Comparison of ENCODE assay signal across 8 cellular contexts in genomic region chr1:61076728-61077675, GRCh38. TPM values are rescaled to one million over a fixed set of nuclear protein-coding genes. Genes with fewer than 3 reads are reported as not detected.
DNase-seq lines count a peak whose midpoint lies in the region; ATAC-seq and TF ChIP-seq lines count a peak whose summit lies in the region.

No MANE protein-coding gene starts in this region.

- H4K20me1 ChIP-seq in SU-DHL-6 (ENCODE audit: low read depth, low read length), result no peaks in the 10 kb centered on the region

- TF ChIP-seq CTCF in SU-DHL-6 (IDR thresholded peaks at IDR 0.05; ENCODE audit: insufficient read depth, low read length, poor library complexity, severe bottlenecking), result no peak

- H3K27ac ChIP-seq in SU-DHL-6 (ENCODE audit: low read depth, low read length), result peak overlapping the region; percentile 92

- H3K9ac ChIP-seq in SU-DHL-6 (ENCODE audit: low read length), result peak overlapping the region; percentile 49
- H3K9ac ChIP-seq in adipocyte (ENCODE audit: low read length), result peak overlapping the region; percentile 93

- H3K9me3 ChIP-seq in SU-DHL-6 (ENCODE audit: insufficient read depth, low read length) (no peaks in the 10 kb centered on the region), adipocyte (ENCODE audit: control insufficient read depth, low read length) (no peaks in the 10 kb centered on the region)

- ATAC-seq in HG02678 (IDR thresholded peaks at IDR 0.05; ENCODE audit: unreplicated experiment) (peak; percentile 84), left cardiac atrium (peak; percentile 78 to 82)

- intact Hi-C loops in left cardiac atrium (cut with DNase I) (loop anchor here in 1 of 2 donors (5.0 to 10.0 kb wide), 2 partner anchors 168 to 260 kb away; no protein-coding TSS in a partner anchor), posterior cingulate gyrus (cut with DNase I) (loop anchor here (2.0 kb wide), 1 partner anchor 20 kb away; no protein-coding TSS in a partner anchor)

- peaks cover 50% of the 10 kb centered on the region for H3F3A ChIP-seq in SU-DHL-6 (ENCODE audit: insufficient read depth)

- H3K79me2 ChIP-seq in SU-DHL-6 (ENCODE audit: insufficient read depth, low read length), result no peaks in the 10 kb centered on the region

- H3K4me3 ChIP-seq in GM08714 (ENCODE audit: low read length), result peak overlapping the region; percentile 60
- H3K4me3 ChIP-seq in SU-DHL-6 (ENCODE audit: insufficient read depth, low read length, poor library complexity, severe bottlenecking), result peak overlapping the region; percentile 67
- peak overlapping the region; percentile 96 for H3K4me3 ChIP-seq in adipocyte (ENCODE audit: low read length)

- no peaks in the 10 kb centered on the region for H3K27me3 ChIP-seq in SU-DHL-6 (ENCODE audit: low read length)
- H3K27me3 ChIP-seq in adipocyte (replicated peaks; ENCODE audit: control insufficient read depth, insufficient read depth, low read length), result no peaks in the 10 kb centered on the region

- peak overlapping the region; percentile 71 for H3K4me2 ChIP-seq in SU-DHL-6 (ENCODE audit: low read depth, low read length, poor library complexity, severe bottlenecking)

- no peaks in the 10 kb centered on the region for H3K9me2 ChIP-seq in SU-DHL-6 (replicated peaks; ENCODE audit: insufficient read depth, low read length)

- H2AFZ ChIP-seq in SU-DHL-6 (ENCODE audit: low read depth, low read length, severe bottlenecking), result peak overlapping the region; percentile 94

- H3K36me3 ChIP-seq in SU-DHL-6 (ENCODE audit: low read length), result no peaks in the 10 kb centered on the region
- no peaks in the 10 kb centered on the region for H3K36me3 ChIP-seq in adipocyte (ENCODE audit: control insufficient read depth, insufficient read depth, low read length, severe bottlenecking)

- DNase-seq in NCI-H1105 (lab: John Stamatoyannopoulos, UW), result peak; percentile 98
- DNase-seq in adipocyte (ENCODE audit: low read depth), result peak; percentile 95
- peak; percentile 86 for DNase-seq in left cardiac atrium
- DNase-seq in posterior cingulate gyrus, result peak; percentile 74 to 97 (median 82)
- peak; percentile 89 for DNase-seq in ureter (ENCODE audit: low spot score)

- peaks cover 35% of the 10 kb centered on the region for H3K4me1 ChIP-seq in adipocyte (ENCODE audit: control insufficient read depth, insufficient read depth, low read length)

RNA-seq across cellular contexts. Expression of gene NFIA, which starts 5.4 kb away (rescaled TPM):
- total RNA-seq in left cardiac atrium, result 10 to 100 TPM; 94.1 to 97.8 TPM
- 132 TPM for total RNA-seq in ureter

Comparison
In these comparisons a context has a peak if more than half of its experiments do, and no peak if none do; other contexts are left out.
1. Peak in every context shown above with its lines: DNase-seq, ATAC-seq, H3K4me3 ChIP-seq and H3K27ac ChIP-seq.